Comparison of ENCODE assay signal across 9 cellular contexts in the genomic region with DNA sequence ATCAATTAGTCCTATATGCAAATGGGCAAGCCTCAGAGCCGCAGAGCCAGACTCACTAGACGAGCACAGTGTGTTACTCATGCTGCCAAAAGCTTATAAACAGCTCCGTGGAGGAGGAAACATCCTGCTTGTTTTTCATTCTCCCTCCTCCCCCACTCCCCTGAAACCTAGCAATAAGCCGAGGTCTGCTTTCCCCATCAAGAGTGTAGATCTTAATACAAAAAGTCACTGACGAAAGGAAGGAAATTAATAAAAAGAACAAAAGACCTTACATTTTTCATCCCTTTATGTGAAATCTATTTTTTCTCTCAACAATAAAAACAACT.
DNase-seq lines count a peak whose midpoint lies in the region; ATAC-seq and TF ChIP-seq lines count a peak whose summit lies in the region.
"Had no signal": no experiment of that assay in that cellular context is flagged by ENCODE, and none has a peak within 500 bp of the region (broad histone marks: within the 10 kb centered on the region; RNA-seq: fewer than 3 reads in every experiment).

No MANE protein-coding gene starts in this region.

- no peak overlapping the region for H3K4me3 ChIP-seq in fibroblast of pulmonary artery (replicated peaks; ENCODE audit: low read depth, low read length)
- no peak overlapping the region for H3K4me3 ChIP-seq in skin epidermis
- H3K4me3 ChIP-seq in neuronal stem cell (ENCODE audit: low read length in 2 of 2) = no peak overlapping the region

- no peak overlapping the region for H3K4me2 ChIP-seq in neuronal stem cell (ENCODE audit: insufficient read depth, low read length, poor library complexity, severe bottlenecking)

- H3K27me3 Mint-ChIP-seq in activated T-cell treated with anti-CD3 and anti-CD28 coated beads, Interleukin-2, amount 50 U/mL, for 24 hours = no peaks in the 10 kb centered on the region

- peaks cover 9% of the 10 kb centered on the region for H3K36me3 Mint-ChIP-seq in activated T-cell treated with anti-CD3 and anti-CD28 coated beads, Interleukin-2, amount 50 U/mL, for 24 hours (ENCODE audit: low read depth)

- H4K8ac ChIP-seq in neuronal stem cell (ENCODE audit: low read depth, low read length) = no peak overlapping the region

- H2BK15ac ChIP-seq in neuronal stem cell (ENCODE audit: low read length) = no peak overlapping the region

- no peak overlapping the region for H2AK5ac ChIP-seq in neuronal stem cell (ENCODE audit: low read depth, low read length)

- no peaks in the 10 kb centered on the region for H3K9me3 Mint-ChIP-seq in activated T-cell treated with anti-CD3 and anti-CD28 coated beads, Interleukin-2, amount 50 U/mL, for 24 hours
- H3K9me3 Mint-ChIP-seq: activated naive CD4-positive, alpha-beta T cell treated with anti-CD3 and anti-CD28 coated beads, Interleukin-2, amount 50 U/mL, for 72 hours had no signal

- H2AFZ ChIP-seq in neuronal stem cell (ENCODE audit: low read length) = no peak overlapping the region

- TF ChIP-seq CTCF in fibroblast of pulmonary artery (IDR thresholded peaks at IDR 0.05; ENCODE audit: low read length, missing control alignments) = no peak

- H3K18ac ChIP-seq in neuronal stem cell (ENCODE audit: low read length) = no peak overlapping the region

- H3K14ac ChIP-seq in neuronal stem cell (ENCODE audit: low read length) = no peak overlapping the region

- no peak overlapping the region for H3K4ac ChIP-seq in neuronal stem cell (ENCODE audit: low read length)

- H3K36me3 ChIP-seq in neuronal stem cell (replicated peaks in 1 of 2; ENCODE audit: control insufficient read depth in 2 of 2, insufficient read depth in 2 of 2, low read length in 2 of 2) = peaks cover 0 to 5% of the 10 kb centered on the region in 2 donors

- no peak overlapping the region for H2BK5ac ChIP-seq in neuronal stem cell (ENCODE audit: low read length)

- H3K4me1 Mint-ChIP-seq in activated T-cell treated with anti-CD3 and anti-CD28 coated beads, Interleukin-2, amount 50 U/mL, for 24 hours (ENCODE audit: low read depth) = peaks cover 64% of the 10 kb centered on the region

- ATAC-seq in SK-N-SH treated with all-trans-retinoic acid at 6 μM for 48 hours (peak; percentile 60), GM21447 (IDR thresholded peaks at IDR 0.05; ENCODE audit: unreplicated experiment) (no peak), GM21528 (IDR thresholded peaks at IDR 0.05; ENCODE audit: low FRiP score, unreplicated experiment) (no peak)

- H2BK120ac ChIP-seq in neuronal stem cell (ENCODE audit: low read depth, low read length) = no peak overlapping the region

- no peak overlapping the region for H2BK12ac ChIP-seq in neuronal stem cell (ENCODE audit: low read length)

- H3K27ac ChIP-seq in skin epidermis (peak overlapping the region in 13 of 21 experiments; percentile 1 to 73 (median 41)), neuronal stem cell (replicated peaks; ENCODE audit: low read length) (no peak overlapping the region)

- no peak for DNase-seq in activated T-cell treated with anti-CD3 and anti-CD28 coated beads, Interleukin-2, amount 50 U/mL, for 24 hours
- DNase-seq in activated T-cell treated with anti-CD3 and anti-CD28 coated beads, Interleukin-2, amount 50 U/mL, for 48 hours = no peak
- DNase-seq in fibroblast of pulmonary artery (ENCODE audit: low read depth) (peak; percentile 85), neuronal stem cell (ENCODE audit: low spot score) (no peak)

- H3K4me1 ChIP-seq in neuronal stem cell (ENCODE audit: control insufficient read depth in 2 of 2, insufficient read depth in 1 of 2, low read depth in 1 of 2, low read length in 2 of 2) = peaks cover 9 to 19% of the 10 kb centered on the region in 2 donors

- H3K23ac ChIP-seq in neuronal stem cell (ENCODE audit: low read depth, low read length, poor library complexity) = no peak overlapping the region

- no peak overlapping the region for H4K91ac ChIP-seq in neuronal stem cell (ENCODE audit: low read depth, low read length, poor library complexity)

- whole genome bisulfite sequencing in neuronal stem cell (ENCODE audit: extremely low coverage in 2 of 2, insufficient read length in 2 of 2, insufficient replicate concordance in 1 of 2), 2 donors = no CpG with 5 or more reads among the region's 5 CpGs

- H3K27me3 ChIP-seq in neuronal stem cell (ENCODE audit: control insufficient read depth in 3 of 3, insufficient read depth in 3 of 3, low read depth in 1 of 3, low read length in 3 of 3) = no peaks in the 10 kb centered on the region

- peak overlapping the region; percentile 84 for H3K27ac Mint-ChIP-seq in activated T-cell treated with anti-CD3 and anti-CD28 coated beads, Interleukin-2, amount 50 U/mL, for 24 hours
- H3K27ac Mint-ChIP-seq: activated naive CD4-positive, alpha-beta T cell treated with anti-CD3 and anti-CD28 coated beads, Interleukin-2, amount 50 U/mL, for 72 hours had no signal

- no peaks in the 10 kb centered on the region for H3K79me1 ChIP-seq in neuronal stem cell (ENCODE audit: low read depth, low read length)

- H3K4me3 Mint-ChIP-seq in activated T-cell treated with anti-CD3 and anti-CD28 coated beads, Interleukin-2, amount 50 U/mL, for 24 hours = peak overlapping the region; percentile 8

- peaks cover 0 to under 1% of the 10 kb centered on the region in 2 donors for H3K9me3 ChIP-seq in neuronal stem cell (replicated peaks in 1 of 2; ENCODE audit: control insufficient read depth in 2 of 2, insufficient read depth in 1 of 2, low read depth in 1 of 2, low read length in 2 of 2)

- H3K9ac ChIP-seq in neuronal stem cell (ENCODE audit: low read depth, low read length, poor library complexity) = no peak overlapping the region

TF ChIP-seq in SK-N-SH treated with all-trans-retinoic acid at 6 μM for 48 hours, 23 proteins besides CTCF, POLR2A, EP300 and RAD21:
- TF ChIP-seq SNAI2 (CRISPR knock-in tag; IDR thresholded peaks at IDR 0.05) (no peak), ZFP30 (CRISPR knock-in tag; IDR thresholded peaks at IDR 0.05) (no peak), ZC3H10 (CRISPR knock-in tag; IDR thresholded peaks at IDR 0.05) (no peak), TCF4 (CRISPR knock-in tag; IDR thresholded peaks at IDR 0.05; ENCODE audit: borderline replicate concordance) (no peak), ZFP3 (CRISPR knock-in tag; IDR thresholded peaks at IDR 0.05) (no peak), ARNTL (CRISPR knock-in tag; IDR thresholded peaks at IDR 0.05; ENCODE audit: borderline replicate concordance, low read depth) (no peak), TOX (CRISPR knock-in tag; IDR thresholded peaks at IDR 0.05; ENCODE audit: borderline replicate concordance) (no peak)
- TF ChIP-seq, protein P1, sequence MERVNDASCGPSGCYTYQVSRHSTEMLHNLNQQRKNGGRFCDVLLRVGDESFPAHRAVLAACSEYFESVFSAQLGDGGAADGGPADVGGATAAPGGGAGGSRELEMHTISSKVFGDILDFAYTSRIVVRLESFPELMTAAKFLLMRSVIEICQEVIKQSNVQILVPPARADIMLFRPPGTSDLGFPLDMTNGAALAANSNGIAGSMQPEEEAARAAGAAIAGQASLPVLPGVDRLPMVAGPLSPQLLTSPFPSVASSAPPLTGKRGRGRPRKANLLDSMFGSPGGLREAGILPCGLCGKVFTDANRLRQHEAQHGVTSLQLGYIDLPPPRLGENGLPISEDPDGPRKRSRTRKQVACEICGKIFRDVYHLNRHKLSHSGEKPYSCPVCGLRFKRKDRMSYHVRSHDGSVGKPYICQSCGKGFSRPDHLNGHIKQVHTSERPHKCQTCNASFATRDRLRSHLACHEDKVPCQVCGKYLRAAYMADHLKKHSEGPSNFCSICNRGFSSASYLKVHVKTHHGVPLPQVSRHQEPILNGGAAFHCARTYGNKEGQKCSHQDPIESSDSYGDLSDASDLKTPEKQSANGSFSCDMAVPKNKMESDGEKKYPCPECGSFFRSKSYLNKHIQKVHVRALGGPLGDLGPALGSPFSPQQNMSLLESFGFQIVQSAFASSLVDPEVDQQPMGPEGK (CRISPR knock-in tag; IDR thresholded peaks at IDR 0.05; ENCODE audit: borderline replicate concordance) = no peak
- TF ChIP-seq, protein P2, sequence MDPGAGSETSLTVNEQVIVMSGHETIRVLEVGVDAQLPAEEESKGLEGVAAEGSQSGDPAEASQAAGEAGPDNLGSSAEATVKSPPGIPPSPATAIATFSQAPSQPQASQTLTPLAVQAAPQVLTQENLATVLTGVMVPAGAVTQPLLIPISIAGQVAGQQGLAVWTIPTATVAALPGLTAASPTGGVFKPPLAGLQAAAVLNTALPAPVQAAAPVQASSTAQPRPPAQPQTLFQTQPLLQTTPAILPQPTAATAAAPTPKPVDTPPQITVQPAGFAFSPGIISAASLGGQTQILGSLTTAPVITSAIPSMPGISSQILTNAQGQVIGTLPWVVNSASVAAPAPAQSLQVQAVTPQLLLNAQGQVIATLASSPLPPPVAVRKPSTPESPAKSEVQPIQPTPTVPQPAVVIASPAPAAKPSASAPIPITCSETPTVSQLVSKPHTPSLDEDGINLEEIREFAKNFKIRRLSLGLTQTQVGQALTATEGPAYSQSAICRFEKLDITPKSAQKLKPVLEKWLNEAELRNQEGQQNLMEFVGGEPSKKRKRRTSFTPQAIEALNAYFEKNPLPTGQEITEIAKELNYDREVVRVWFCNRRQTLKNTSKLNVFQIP (CRISPR knock-in tag; IDR thresholded peaks at IDR 0.05; ENCODE audit: borderline replicate concordance, low read depth) = no peak
- TF ChIP-seq, protein P3, sequence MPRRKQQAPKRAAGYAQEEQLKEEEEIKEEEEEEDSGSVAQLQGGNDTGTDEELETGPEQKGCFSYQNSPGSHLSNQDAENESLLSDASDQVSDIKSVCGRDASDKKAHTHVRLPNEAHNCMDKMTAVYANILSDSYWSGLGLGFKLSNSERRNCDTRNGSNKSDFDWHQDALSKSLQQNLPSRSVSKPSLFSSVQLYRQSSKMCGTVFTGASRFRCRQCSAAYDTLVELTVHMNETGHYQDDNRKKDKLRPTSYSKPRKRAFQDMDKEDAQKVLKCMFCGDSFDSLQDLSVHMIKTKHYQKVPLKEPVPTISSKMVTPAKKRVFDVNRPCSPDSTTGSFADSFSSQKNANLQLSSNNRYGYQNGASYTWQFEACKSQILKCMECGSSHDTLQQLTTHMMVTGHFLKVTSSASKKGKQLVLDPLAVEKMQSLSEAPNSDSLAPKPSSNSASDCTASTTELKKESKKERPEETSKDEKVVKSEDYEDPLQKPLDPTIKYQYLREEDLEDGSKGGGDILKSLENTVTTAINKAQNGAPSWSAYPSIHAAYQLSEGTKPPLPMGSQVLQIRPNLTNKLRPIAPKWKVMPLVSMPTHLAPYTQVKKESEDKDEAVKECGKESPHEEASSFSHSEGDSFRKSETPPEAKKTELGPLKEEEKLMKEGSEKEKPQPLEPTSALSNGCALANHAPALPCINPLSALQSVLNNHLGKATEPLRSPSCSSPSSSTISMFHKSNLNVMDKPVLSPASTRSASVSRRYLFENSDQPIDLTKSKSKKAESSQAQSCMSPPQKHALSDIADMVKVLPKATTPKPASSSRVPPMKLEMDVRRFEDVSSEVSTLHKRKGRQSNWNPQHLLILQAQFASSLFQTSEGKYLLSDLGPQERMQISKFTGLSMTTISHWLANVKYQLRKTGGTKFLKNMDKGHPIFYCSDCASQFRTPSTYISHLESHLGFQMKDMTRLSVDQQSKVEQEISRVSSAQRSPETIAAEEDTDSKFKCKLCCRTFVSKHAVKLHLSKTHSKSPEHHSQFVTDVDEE (CRISPR knock-in tag; IDR thresholded peaks at IDR 0.05) = no peak
